In genomic region chr10:125999694-126000093, GRCh38 we compare ENCODE assay signal across 22 cellular contexts.
"Had no signal": no experiment of that assay in that cellular context is flagged by ENCODE, and none has a peak within 500 bp of the region (broad histone marks: within the 10 kb centered on the region; RNA-seq: fewer than 3 reads in every experiment).

No MANE protein-coding gene starts in this region.

- H3K27ac Mint-ChIP-seq: naive thymus-derived CD8-positive, alpha-beta T cell; stimulated activated effector memory CD8-positive, alpha-beta T cell treated with anti-CD3 and anti-CD28 coated beads, Interleukin-12 subunit alpha, Interleukin-12 subunit beta, amount 100 ng/mL, for 72 hours; stimulated activated naive CD8-positive, alpha-beta T cell treated with anti-CD3 and anti-CD28 coated beads, Interleukin-15, Interleukin-2, amounts not matched to agents 100 ng/mL and 50 ng/mL, for 24 hours had no signal

- H3K36me3 Mint-ChIP-seq: naive thymus-derived CD8-positive, alpha-beta T cell; stimulated activated effector memory CD8-positive, alpha-beta T cell treated with anti-CD3 and anti-CD28 coated beads, Interleukin-12 subunit alpha, Interleukin-12 subunit beta, amount 100 ng/mL, for 72 hours had no signal

- H3K9me3 Mint-ChIP-seq: naive thymus-derived CD8-positive, alpha-beta T cell; stimulated activated effector memory CD8-positive, alpha-beta T cell treated with anti-CD3 and anti-CD28 coated beads, Interleukin-12 subunit alpha, Interleukin-12 subunit beta, amount 100 ng/mL, for 72 hours; stimulated activated naive CD8-positive, alpha-beta T cell treated with anti-CD3 and anti-CD28 coated beads, Interleukin-15, Interleukin-2, amounts not matched to agents 100 ng/mL and 50 ng/mL, for 24 hours had no signal

- H3K9me3 ChIP-seq: left lung, lower lobe of right lung, ovary, prostate gland, suprapubic skin, thoracic aorta, tibial artery, upper lobe of right lung had no signal

- DNase-seq: hippocampal formation; kidney; left colon; left lung; lower lobe of right lung; mammary epithelial cell; mesenchymal stem cell; naive thymus-derived CD8-positive, alpha-beta T cell; ovary; retina; right cardiac atrium; stimulated activated CD4-positive, alpha-beta T cell treated with anti-CD3 and anti-CD28 coated beads, Interleukin-4, amount 100 ng/mL, for 24 hours; stimulated activated naive CD4-positive, alpha-beta T cell; tibial artery; trophoblast cell; upper lobe of right lung had no signal

- H3K4me3 Mint-ChIP-seq: naive thymus-derived CD8-positive, alpha-beta T cell; stimulated activated effector memory CD8-positive, alpha-beta T cell treated with anti-CD3 and anti-CD28 coated beads, Interleukin-12 subunit alpha, Interleukin-12 subunit beta, amount 100 ng/mL, for 72 hours; stimulated activated naive CD8-positive, alpha-beta T cell treated with anti-CD3 and anti-CD28 coated beads, Interleukin-15, Interleukin-2, amounts not matched to agents 100 ng/mL and 50 ng/mL, for 24 hours had no signal

- ATAC-seq: left colon; left lung; lower lobe of right lung; naive thymus-derived CD8-positive, alpha-beta T cell; right cardiac atrium; sciatic nerve; stimulated activated effector memory CD8-positive, alpha-beta T cell treated with anti-CD3 and anti-CD28 coated beads, Interleukin-12 subunit alpha, Interleukin-12 subunit beta, amount 100 ng/mL, for 72 hours; upper lobe of right lung had no signal
